ENCODE assay signal across 9 cellular contexts in the genomic region with DNA sequence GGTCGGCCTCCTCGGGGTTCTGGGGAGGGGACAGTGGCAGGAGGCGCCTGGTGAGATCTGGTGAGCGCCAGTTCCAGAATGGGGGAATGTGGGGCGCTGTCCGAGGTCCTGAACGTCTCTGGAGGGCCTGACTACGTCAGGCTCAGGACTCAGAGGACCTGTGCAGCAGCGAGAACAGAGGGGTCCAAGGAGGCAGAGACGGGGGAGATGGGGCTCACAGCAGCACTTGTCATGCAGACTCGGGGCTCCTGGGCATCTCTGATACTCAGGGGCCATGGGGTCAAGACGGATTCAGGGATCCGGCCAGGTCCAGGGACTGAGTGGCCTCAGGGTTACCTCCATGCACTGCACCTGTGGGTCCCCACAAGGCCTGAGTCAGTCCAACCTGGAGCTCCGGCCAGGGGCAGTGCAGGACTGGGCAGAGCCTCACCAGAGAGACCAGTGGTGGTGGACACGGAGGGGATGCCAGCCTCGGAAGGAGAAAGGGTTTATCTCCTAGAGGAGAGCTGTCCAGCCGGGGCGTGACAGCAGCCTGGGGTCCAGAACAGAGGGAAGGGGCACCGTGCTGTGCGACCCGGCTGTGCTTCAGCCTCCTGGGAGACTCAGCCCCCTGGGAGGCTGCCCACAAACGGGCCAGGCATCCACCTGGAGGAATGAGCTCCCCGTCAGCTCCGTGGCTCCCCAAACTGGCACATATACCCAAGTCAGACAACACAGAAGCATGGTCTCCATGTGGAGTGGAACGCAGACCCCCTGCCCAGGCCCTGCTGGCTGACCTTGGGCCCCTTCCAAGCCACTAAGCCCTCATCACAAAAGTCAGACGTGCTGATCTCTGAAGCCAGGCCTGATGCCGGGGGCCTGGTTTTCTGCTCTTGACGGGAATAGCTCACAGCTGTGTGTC.
DNase-seq lines count a peak whose midpoint lies in the region; ATAC-seq lines count a peak whose summit lies in the region.
"Had no signal": no experiment of that assay in that cellular context is flagged by ENCODE, and none has a peak within 500 bp of the region (broad histone marks: within the 10 kb centered on the region; RNA-seq: fewer than 3 reads in every experiment).

No MANE protein-coding gene starts in this region.

- peaks cover 11% of the 10 kb centered on the region for H3K9me3 Mint-ChIP-seq in activated CD4-positive, alpha-beta memory T cell treated with anti-CD3 and anti-CD28 coated beads, Interleukin-2, amount 10 ng/mL, durations not matched to agents 7 days and 5 days

- peaks cover 2% of the 10 kb centered on the region for H3K4me1 Mint-ChIP-seq in activated CD4-positive, alpha-beta memory T cell treated with anti-CD3 and anti-CD28 coated beads, Interleukin-2, amount 10 ng/mL, durations not matched to agents 7 days and 5 days

- DNase-seq in EH (ENCODE audit: low read depth) (peak; percentile 2), HuH-7 (ENCODE audit: low spot score) (peak; percentile 69), myocyte (ENCODE audit: low read depth) (peak; percentile 71), NCI-H446 treated with DMSO at 0.1 percent for 48 hours (lab: John Stamatoyannopoulos, UW) (no peak)
- peak; percentile 17 for DNase-seq in activated CD4-positive, alpha-beta memory T cell treated with anti-CD3 and anti-CD28 coated beads, Interleukin-2, amount 10 ng/mL, durations not matched to agents 7 days and 5 days
- DNase-seq: foreskin keratinocyte, NCI-H2029 had no signal

- POLR2A ChIA-PET in activated CD4-positive, alpha-beta memory T cell treated with anti-CD3 and anti-CD28 coated beads, Interleukin-2, amount 10 ng/mL, durations not matched to agents 7 days and 5 days (lab: Charles Lee) = no interaction called here

- H3K4me3 Mint-ChIP-seq in activated CD4-positive, alpha-beta memory T cell treated with anti-CD3 and anti-CD28 coated beads, Interleukin-2, amount 10 ng/mL, durations not matched to agents 7 days and 5 days = no peak overlapping the region

- CTCF ChIA-PET in activated CD4-positive, alpha-beta memory T cell treated with anti-CD3 and anti-CD28 coated beads, Interleukin-2, amount 10 ng/mL, durations not matched to agents 7 days and 5 days (lab: Charles Lee) = no interaction called here

- no peaks in the 10 kb centered on the region for H3K36me3 Mint-ChIP-seq in activated CD4-positive, alpha-beta memory T cell treated with anti-CD3 and anti-CD28 coated beads, Interleukin-2, amount 10 ng/mL, durations not matched to agents 7 days and 5 days (ENCODE audit: low read depth)

- no peak overlapping the region for H3K27ac Mint-ChIP-seq in activated CD4-positive, alpha-beta memory T cell treated with anti-CD3 and anti-CD28 coated beads, Interleukin-2, amount 10 ng/mL, durations not matched to agents 7 days and 5 days

- H3K27me3 Mint-ChIP-seq in activated CD4-positive, alpha-beta memory T cell treated with anti-CD3 and anti-CD28 coated beads, Interleukin-2, amount 10 ng/mL, durations not matched to agents 7 days and 5 days = peaks cover 27% of the 10 kb centered on the region

- ATAC-seq in HG02678 (IDR thresholded peaks at IDR 0.05; ENCODE audit: unreplicated experiment) (no peak), GM18517 (IDR thresholded peaks at IDR 0.05; ENCODE audit: unreplicated experiment) (no peak)
- ATAC-seq: foreskin keratinocyte had no signal
